9 cellular contexts compared by ENCODE assay signal in genomic region chr11:123302751-123303195, GRCh38.
A peak's percentile ranks its signal among the peaks of the same experiment; 100 is the strongest.
DNase-seq lines count a peak whose midpoint lies in the region; ATAC-seq, FAIRE-seq and TF ChIP-seq lines count a peak whose summit lies in the region.
"Had no signal": no experiment of that assay in that cellular context is flagged by ENCODE, and none has a peak within 500 bp of the region (broad histone marks: within the 10 kb centered on the region; RNA-seq: fewer than 3 reads in every experiment).

No MANE protein-coding gene starts in this region.

- no peaks in the 10 kb centered on the region for H3K9me3 Mint-ChIP-seq in activated T-cell treated with anti-CD3 and anti-CD28 coated beads, Interleukin-2, amount 50 U/mL, for 4 hours

- peaks cover 8% of the 10 kb centered on the region for H3K27me3 Mint-ChIP-seq in activated T-cell treated with anti-CD3 and anti-CD28 coated beads, Interleukin-2, amount 50 U/mL, for 4 hours (ENCODE audit: low read depth)

- intact Hi-C loops in left cardiac atrium (cut with DNase I): loop anchor here (5.0 to 10.0 kb wide), 2 partner anchors 102 to 175 kb away; no protein-coding TSS in a partner anchor

- peak overlapping the region; percentile 64 for H3K4me3 Mint-ChIP-seq in activated T-cell treated with anti-CD3 and anti-CD28 coated beads, Interleukin-2, amount 50 U/mL, for 4 hours

- H3K4me3 ChIP-seq in WERI-Rb-1 (ENCODE audit: low read depth, low read length): no peak overlapping the region
- H3K4me3 ChIP-seq: SJSA1 had no signal

- peaks cover 41% of the 10 kb centered on the region for H3K4me1 Mint-ChIP-seq in activated T-cell treated with anti-CD3 and anti-CD28 coated beads, Interleukin-2, amount 50 U/mL, for 4 hours (ENCODE audit: low read depth)

- no peaks in the 10 kb centered on the region for H3K36me3 ChIP-seq in WERI-Rb-1
- H3K36me3 ChIP-seq: SJSA1 had no signal

- H3K36me3 Mint-ChIP-seq in activated T-cell treated with anti-CD3 and anti-CD28 coated beads, Interleukin-2, amount 50 U/mL, for 4 hours (ENCODE audit: insufficient read depth): no peaks in the 10 kb centered on the region

- no peaks in the 10 kb centered on the region for H3K27me3 ChIP-seq in WERI-Rb-1 (ENCODE audit: insufficient read depth, low read depth, severe bottlenecking)
- H3K27me3 ChIP-seq: SJSA1 had no signal

- ATAC-seq in GM18511 (IDR thresholded peaks at IDR 0.05; ENCODE audit: unreplicated experiment) (peak; percentile 47), HG02981 (IDR thresholded peaks at IDR 0.05; ENCODE audit: unreplicated experiment) (peak; percentile 59), left cardiac atrium (no peak)
- peak; percentile 69 to 73 for ATAC-seq in activated T-cell treated with anti-CD3 and anti-CD28 coated beads, Interleukin-2, amount 50 U/mL, for 4 hours

- TF ChIP-seq CTCF in WERI-Rb-1 (IDR thresholded peaks at IDR 0.05; ENCODE audit: low read depth, low read length): no peak

- FAIRE-seq in RCC 7860 (lab: Jason Lieb, UNC): no peak

- peak; percentile 13 for DNase-seq in activated T-cell treated with anti-CD3 and anti-CD28 coated beads, Interleukin-2, amount 50 U/mL, for 4 hours
- DNase-seq in non-pigmented ciliary epithelial cell (ENCODE audit: low read depth) (peak; percentile 52), GM19240 (ENCODE audit: insufficient read length, low spot score) (no peak), RCC 7860 (ENCODE audit: low spot score) (no peak), left cardiac atrium (no peak), WERI-Rb-1 (no peak)

- H3K27ac ChIP-seq in WERI-Rb-1: no peak overlapping the region
- H3K27ac ChIP-seq: SJSA1 had no signal

- peaks cover 5% of the 10 kb centered on the region for H3K9me3 ChIP-seq in WERI-Rb-1 (ENCODE audit: severe bottlenecking)
- H3K9me3 ChIP-seq: SJSA1 had no signal

Comparison
In these comparisons a context has a peak if more than half of its experiments do, and no peak if none do; other contexts are left out.
1. ATAC-seq: peak in GM18511 (single experiment), HG02981 (single experiment) and activated T-cell treated with anti-CD3 and anti-CD28 coated beads, Interleukin-2, amount 50 U/mL, for 4 hours (2 of 2); none in left cardiac atrium (0 of 2).
2. DNase-seq: peak in activated T-cell treated with anti-CD3 and anti-CD28 coated beads, Interleukin-2, amount 50 U/mL, for 4 hours (single experiment) and non-pigmented ciliary epithelial cell (single experiment); none in GM19240 (single experiment), RCC 7860 (single experiment), left cardiac atrium (single experiment) and WERI-Rb-1 (single experiment).